1 cellular context compared by ENCODE assay signal in genomic region chr11:6402061-6402470, GRCh38.
TF ChIP-seq lines count a peak whose summit lies in the region.

No MANE protein-coding gene starts in this region.

TF ChIP-seq in K562, 482 proteins besides CTCF, POLR2A, EP300 and RAD21 (continued from another document):
- no peak for TF ChIP-seq CREB3L1 (IDR thresholded peaks at IDR 0.05; ENCODE audit: borderline replicate concordance, low read depth)
- no peak for TF ChIP-seq ETV6 (IDR thresholded peaks at IDR 0.05; ENCODE audit: borderline replicate concordance in 1 of 2, low read depth in 2 of 2, low read length in 1 of 2)
- no peak for TF ChIP-seq ETV6 (CRISPR knock-in tag; IDR thresholded peaks at IDR 0.05; ENCODE audit: borderline replicate concordance)
- TF ChIP-seq XRCC3 (IDR thresholded peaks at IDR 0.05): no peak
- TF ChIP-seq ZNF23 (CRISPR knock-in tag; IDR thresholded peaks at IDR 0.05): no peak
- no peak for TF ChIP-seq RFX5 (IDR thresholded peaks at IDR 0.05; ENCODE audit: low read depth, low read length)
- TF ChIP-seq ZNF347 (CRISPR knock-in tag; IDR thresholded peaks at IDR 0.05; ENCODE audit: low read depth): no peak
- peak; percentile 67 for TF ChIP-seq USF1 (CRISPR knock-in tag; IDR thresholded peaks at IDR 0.05)
- TF ChIP-seq STAT5B (CRISPR knock-in tag; IDR thresholded peaks at IDR 0.05): no peak
- peak; percentile 66 for TF ChIP-seq USF2 (CRISPR knock-in tag; IDR thresholded peaks at IDR 0.05)
- peak; percentile 86 for TF ChIP-seq TFE3 (CRISPR knock-in tag; IDR thresholded peaks at IDR 0.05)
- TF ChIP-seq RAD51 (IDR thresholded peaks at IDR 0.05; ENCODE audit: borderline replicate concordance, low read depth): peak; percentile 72
- TF ChIP-seq POLR2H (tag; IDR thresholded peaks at IDR 0.05; ENCODE audit: low read depth): no peak
- no peak for TF ChIP-seq CHD2 (IDR thresholded peaks at IDR 0.05; ENCODE audit: low read depth, low read length)
- TF ChIP-seq TOE1 (IDR thresholded peaks at IDR 0.05; ENCODE audit: borderline replicate concordance): peak; percentile 43; the same call in 1 of the 2 replicates
- TF ChIP-seq TOE1 (CRISPR knock-in tag; IDR thresholded peaks at IDR 0.05; ENCODE audit: borderline replicate concordance, low read depth): no peak
